ENCODE assay signal across 27 cellular contexts in genomic region chr5:9408964-9409363, GRCh38.
DNase-seq lines count a peak whose midpoint lies in the region; ATAC-seq, FAIRE-seq and TF ChIP-seq lines count a peak whose summit lies in the region.
"Had no signal": no experiment of that assay in that cellular context is flagged by ENCODE, and none has a peak within 500 bp of the region (broad histone marks: within the 10 kb centered on the region; RNA-seq: fewer than 3 reads in every experiment).

No MANE protein-coding gene starts in this region.

- TF ChIP-seq EP300 in HepG2 (IDR thresholded peaks at IDR 0.05; ENCODE audit: low read depth in 2 of 2, low read length in 2 of 2) (no peak), HepG2 (CRISPR knock-in tag; IDR thresholded peaks at IDR 0.05; ENCODE audit: borderline replicate concordance) (no peak), esophagus muscularis mucosa (IDR thresholded peaks at IDR 0.05) (no peak)

- peak overlapping the region; percentile 86 to 91 for H3K27ac ChIP-seq in liver (ENCODE audit: low read depth in 1 of 2, low read length in 2 of 2)
- no peak overlapping the region for H3K27ac ChIP-seq in HepG2 (ENCODE audit: extremely low read length, insufficient read depth, low read length)
- H3K27ac ChIP-seq in esophagus muscularis mucosa (replicated peaks in 1 of 4) = no peak overlapping the region
- H3K27ac ChIP-seq: parathyroid adenoma, sigmoid colon, upper lobe of right lung had no signal

- H3K4me2 ChIP-seq in HepG2 (ENCODE audit: low read depth, low read length) = no peak overlapping the region

- H3K4me3 ChIP-seq in liver (ENCODE audit: low read depth in 1 of 3, low read length in 3 of 3) = peak overlapping the region; percentile 47 to 57 (median 57)
- no peak overlapping the region for H3K4me3 ChIP-seq in HepG2 (replicated peaks in 1 of 3; ENCODE audit: insufficient read depth in 1 of 3, low read depth in 2 of 3, low read length in 3 of 3)
- H3K4me3 ChIP-seq in esophagus muscularis mucosa = no peak overlapping the region
- H3K4me3 ChIP-seq: GM12878, sigmoid colon, upper lobe of right lung had no signal

- intact Hi-C loops in HepG2 (cut with micrococcal nuclease; ENCODE audit: unreplicated experiment) = no loop called here
- intact Hi-C loops in esophagus muscularis mucosa (cut with DNase I) = no loop called here

- POLR2A ChIA-PET in HepG2 (lab: Yijun Ruan, JAX) = no interaction called here
- POLR2A ChIA-PET in naive thymus-derived CD8-positive, alpha-beta T cell (lab: Charles Lee) = no interaction called here

- H3K9ac ChIP-seq in liver (ENCODE audit: low read depth in 1 of 2, low read length in 2 of 2) (peak overlapping the region in 1 of 2 donors; percentile 65), HepG2 (ENCODE audit: insufficient read depth, low read depth, low read length) (no peak overlapping the region)
- H3K9ac ChIP-seq: parathyroid adenoma had no signal

- in situ Hi-C loops in HepG2 (cut with HindIII; ENCODE audit: extremely low pct_ligation_motif_present, low pct_unique_long_range_greater_than_20kb) = no loop called here

- H2AFZ ChIP-seq in HepG2 (ENCODE audit: low read length) = no peak overlapping the region
- H2AFZ ChIP-seq: parathyroid adenoma had no signal

- H3K9me3 ChIP-seq in liver (ENCODE audit: control insufficient read depth in 4 of 4, low read length in 3 of 4) = no peaks in the 10 kb centered on the region
- H3K9me3 ChIP-seq in HepG2 (ENCODE audit: low read length) = no peaks in the 10 kb centered on the region
- H3K9me3 ChIP-seq in esophagus muscularis mucosa = no peaks in the 10 kb centered on the region
- H3K9me3 ChIP-seq: sigmoid colon, upper lobe of right lung had no signal

- 40% methylated on average over 5 of the region's 5 CpGs for WGBS in liver
- whole genome bisulfite sequencing in HepG2 (ENCODE audit: low lambda C conversion rate) = 6% methylated on average over 5 of the region's 5 CpGs
- 85% methylated on average over 5 of the region's 5 CpGs for WGBS in esophagus muscularis mucosa

- peaks cover 0 to 13% (median 3%) of the 10 kb centered on the region in 9 donors for H3K9me3 Mint-ChIP-seq in naive thymus-derived CD8-positive, alpha-beta T cell
- H3K9me3 Mint-ChIP-seq: activated naive CD4-positive, alpha-beta T cell treated with anti-CD3 and anti-CD28 coated beads for 36 hours had no signal

- no peaks in the 10 kb centered on the region for H3K27me3 Mint-ChIP-seq in naive thymus-derived CD8-positive, alpha-beta T cell
- H3K27me3 Mint-ChIP-seq: memory B cell; naive thymus-derived CD4-positive, alpha-beta T cell had no signal

- H3K36me3 Mint-ChIP-seq in naive thymus-derived CD8-positive, alpha-beta T cell = no peaks in the 10 kb centered on the region
- H3K36me3 Mint-ChIP-seq: memory B cell; naive thymus-derived CD4-positive, alpha-beta T cell had no signal

- no peak for ATAC-seq in HepG2
- ATAC-seq in HG03571 (IDR thresholded peaks at IDR 0.05; ENCODE audit: unreplicated experiment) = peak; percentile 30
- no peak for ATAC-seq in naive thymus-derived CD8-positive, alpha-beta T cell
- ATAC-seq: naive thymus-derived CD4-positive, alpha-beta T cell; upper lobe of right lung had no signal

- TF ChIP-seq POLR2A in HepG2 (IDR thresholded peaks at IDR 0.05; ENCODE audit: insufficient read depth in 1 of 2, low read depth in 2 of 2, low read length in 2 of 2) = no peak
- no peak for TF ChIP-seq POLR2A in esophagus muscularis mucosa (IDR thresholded peaks at IDR 0.05; ENCODE audit: low read depth)

- peaks cover 3 to 48% (median 27%) of the 10 kb centered on the region in 4 donors for H3K4me1 ChIP-seq in liver (ENCODE audit: control insufficient read depth in 4 of 4, insufficient read depth in 4 of 4, low read length in 3 of 4)
- H3K4me1 ChIP-seq in HepG2 (ENCODE audit: insufficient read depth, low read length) = no peaks in the 10 kb centered on the region
- no peaks in the 10 kb centered on the region for H3K4me1 ChIP-seq in esophagus muscularis mucosa
- H3K4me1 ChIP-seq: parathyroid adenoma, sigmoid colon, upper lobe of right lung had no signal

- CTCF ChIA-PET in HepG2 (lab: Yijun Ruan, JAX; ENCODE audit: low intra/inter-chr PET ratio, low total read pairs) = no interaction called here

- no TSS peak for BruUV-seq in HepG2 (replicated peaks; lab: Mats Ljungman, UMichigan)

- no peaks in the 10 kb centered on the region for H3K27me3 ChIP-seq in liver (ENCODE audit: control insufficient read depth in 4 of 4, insufficient read depth in 4 of 4, low read length in 3 of 4)
- H3K27me3 ChIP-seq in HepG2 (ENCODE audit: control insufficient read depth in 1 of 2, insufficient read depth in 2 of 2, low read length in 2 of 2) = no peaks in the 10 kb centered on the region; a peak in 1 of 5 replicates
- H3K27me3 ChIP-seq in esophagus muscularis mucosa = no peaks in the 10 kb centered on the region
- H3K27me3 ChIP-seq: sigmoid colon, upper lobe of right lung had no signal

- H4K20me1 ChIP-seq in HepG2 (ENCODE audit: insufficient read depth, low read length) = no peaks in the 10 kb centered on the region

- H3K79me2 ChIP-seq in HepG2 (ENCODE audit: insufficient read depth, low read length) = no peaks in the 10 kb centered on the region
- H3K79me2 ChIP-seq: parathyroid adenoma had no signal

- no peak for FAIRE-seq in HepG2 (lab: Jason Lieb, UNC)
- FAIRE-seq: GM12878 had no signal

- H3K4me1 Mint-ChIP-seq in naive thymus-derived CD8-positive, alpha-beta T cell = no peaks in the 10 kb centered on the region
- H3K4me1 Mint-ChIP-seq: memory B cell had no signal

- H3K36me3 ChIP-seq in liver (ENCODE audit: control insufficient read depth in 4 of 4, insufficient read depth in 3 of 4, low read depth in 1 of 4, low read length in 3 of 4) (no peaks in the 10 kb centered on the region), HepG2 (replicated peaks in 1 of 2; ENCODE audit: control insufficient read depth in 1 of 2, insufficient read depth in 2 of 2, low read length in 2 of 2) (no peaks in the 10 kb centered on the region), esophagus muscularis mucosa (no peaks in the 10 kb centered on the region)
- H3K36me3 ChIP-seq: sigmoid colon, upper lobe of right lung had no signal

- no peak overlapping the region for H3K27ac Mint-ChIP-seq in naive thymus-derived CD8-positive, alpha-beta T cell
- H3K27ac Mint-ChIP-seq: activated naive CD4-positive, alpha-beta T cell treated with anti-CD3 and anti-CD28 coated beads for 36 hours; memory B cell; naive thymus-derived CD4-positive, alpha-beta T cell had no signal

- no peak overlapping the region for H3K4me3 Mint-ChIP-seq in naive thymus-derived CD8-positive, alpha-beta T cell
- H3K4me3 Mint-ChIP-seq: activated naive CD4-positive, alpha-beta T cell treated with anti-CD3 and anti-CD28 coated beads for 36 hours; memory B cell; naive thymus-derived CD4-positive, alpha-beta T cell had no signal

- TF ChIP-seq RAD21 in liver (IDR thresholded peaks at IDR 0.05) = peak; percentile 47 to 53
- TF ChIP-seq RAD21 in HepG2 (CRISPR knock-in tag; IDR thresholded peaks at IDR 0.05) = no peak

- no peak for DNase-seq in HepG2 (ENCODE audit: low spot score)
- DNase-seq in esophagus muscularis mucosa (ENCODE audit: extremely low spot score) = peak; percentile 42
- DNase-seq in renal cortical epithelial cell (ENCODE audit: low read depth) = peak; percentile 81
- DNase-seq in NCI-H345 (lab: John Stamatoyannopoulos, UW) = no peak
- no peak for DNase-seq in naive thymus-derived CD8-positive, alpha-beta T cell
- DNase-seq in mesenteric fat pad (ENCODE audit: low spot score) = no peak
- DNase-seq: 8988T; activated CD4-positive, alpha-beta T cell treated with anti-CD3 and anti-CD28 coated beads for 48 hours; activated naive CD4-positive, alpha-beta T cell treated with anti-CD3 and anti-CD28 coated beads for 36 hours; activated T-cell treated with anti-CD3 and anti-CD28 coated beads, Interleukin-2, amount 50 U/mL, for 48 hours; aorta; central memory CD4-positive, alpha-beta T cell; dermis blood vessel endothelial cell; DND-41; foreskin fibroblast; HCEC 1CT; hippocampal formation; naive thymus-derived CD4-positive, alpha-beta T cell; NCI-H2107; NCI-H510A; sigmoid colon; upper lobe of right lung had no signal

- TF ChIP-seq CTCF in liver (IDR thresholded peaks at IDR 0.05; ENCODE audit: low read depth, low read length, missing input control) = no peak
- TF ChIP-seq CTCF in HepG2 (CRISPR knock-in tag; IDR thresholded peaks at IDR 0.05) = no peak
- no peak for TF ChIP-seq CTCF in esophagus muscularis mucosa (IDR thresholded peaks at IDR 0.05)

TF ChIP-seq in liver, 16 proteins besides CTCF, POLR2A, EP300 and RAD21 (continues in another document):
- peak; percentile 89 for TF ChIP-seq YY1 (IDR thresholded peaks at IDR 0.05)
- TF ChIP-seq MAX (IDR thresholded peaks at IDR 0.05) = peak; percentile 49

TF ChIP-seq in HepG2, 621 proteins besides CTCF, POLR2A, EP300 and RAD21 (continues in another document):
- no peak for TF ChIP-seq FLYWCH1 (CRISPR knock-in tag; IDR thresholded peaks at IDR 0.05)
- no peak for TF ChIP-seq ZNF251 (CRISPR knock-in tag; IDR thresholded peaks at IDR 0.05)
- TF ChIP-seq ZNF615 (CRISPR knock-in tag; IDR thresholded peaks at IDR 0.05; ENCODE audit: borderline replicate concordance) = no peak
- no peak for TF ChIP-seq ZBTB39 (CRISPR knock-in tag; IDR thresholded peaks at IDR 0.05)
- no peak for TF ChIP-seq PCBP2 (optimal IDR thresholded peaks at IDR 0.05; ENCODE audit: low read depth, low read length, poor library complexity, severe bottlenecking)
- TF ChIP-seq TMF1 (CRISPR knock-in tag; IDR thresholded peaks at IDR 0.05; ENCODE audit: low read depth) = no peak
- no peak for TF ChIP-seq ZNF563 (CRISPR knock-in tag; IDR thresholded peaks at IDR 0.05)

Comparison
In these comparisons a context has a peak if more than half of its experiments do, and no peak if none do; other contexts are left out.
1. H3K27ac ChIP-seq: peak in liver (2 of 2); none in HepG2 (single experiment) and esophagus muscularis mucosa (0 of 4).
2. H3K4me3 ChIP-seq: peak in liver (3 of 3); none in HepG2 (0 of 3) and esophagus muscularis mucosa (0 of 4).
3. DNase-seq: peak in esophagus muscularis mucosa (single experiment) and renal cortical epithelial cell (single experiment); none in HepG2 (single experiment), NCI-H345 (single experiment), naive thymus-derived CD8-positive, alpha-beta T cell (0 of 10) and mesenteric fat pad (single experiment).